Comparison of ENCODE assay signal across 1 cellular context in genomic region chr22:40853330-40853729, GRCh38.
TF ChIP-seq lines count a peak whose summit lies in the region.

No MANE protein-coding gene starts in this region.

TF ChIP-seq in SK-N-SH treated with all-trans-retinoic acid at 6 μM for 48 hours, 23 proteins besides CTCF, POLR2A, EP300 and RAD21 (continued from another document):
- no peak for TF ChIP-seq CSRNP3 (CRISPR knock-in tag; IDR thresholded peaks at IDR 0.05)
- TF ChIP-seq OSR1 (CRISPR knock-in tag; IDR thresholded peaks at IDR 0.05), result no peak
- TF ChIP-seq PATZ1 (CRISPR knock-in tag; IDR thresholded peaks at IDR 0.05; ENCODE audit: borderline replicate concordance), result no peak
- TF ChIP-seq GLIS3 (CRISPR knock-in tag; IDR thresholded peaks at IDR 0.05), result no peak
- TF ChIP-seq ZNF8 (CRISPR knock-in tag; IDR thresholded peaks at IDR 0.05), result no peak
- TF ChIP-seq CSDC2 (CRISPR knock-in tag; IDR thresholded peaks at IDR 0.05), result no peak
- no peak for TF ChIP-seq ZC3H10 (CRISPR knock-in tag; IDR thresholded peaks at IDR 0.05)
- TF ChIP-seq ESRRG (CRISPR knock-in tag; IDR thresholded peaks at IDR 0.05), result no peak
- TF ChIP-seq RARB (CRISPR knock-in tag; IDR thresholded peaks at IDR 0.05), result no peak
- no peak for TF ChIP-seq CREB5 (CRISPR knock-in tag; IDR thresholded peaks at IDR 0.05; ENCODE audit: low read depth)
- no peak for TF ChIP-seq BACH2 (CRISPR knock-in tag; IDR thresholded peaks at IDR 0.05; ENCODE audit: borderline replicate concordance)
- TF ChIP-seq ARNTL (CRISPR knock-in tag; IDR thresholded peaks at IDR 0.05; ENCODE audit: borderline replicate concordance, low read depth), result no peak
- no peak for TF ChIP-seq TSHZ2 (CRISPR knock-in tag; IDR thresholded peaks at IDR 0.05)
- no peak for TF ChIP-seq ZFP30 (CRISPR knock-in tag; IDR thresholded peaks at IDR 0.05)
TF ChIP-seq in SK-N-SH treated with all-trans-retinoic acid at 6 μM for 48 hours: peak in this region for 0.
